In the genomic region with DNA sequence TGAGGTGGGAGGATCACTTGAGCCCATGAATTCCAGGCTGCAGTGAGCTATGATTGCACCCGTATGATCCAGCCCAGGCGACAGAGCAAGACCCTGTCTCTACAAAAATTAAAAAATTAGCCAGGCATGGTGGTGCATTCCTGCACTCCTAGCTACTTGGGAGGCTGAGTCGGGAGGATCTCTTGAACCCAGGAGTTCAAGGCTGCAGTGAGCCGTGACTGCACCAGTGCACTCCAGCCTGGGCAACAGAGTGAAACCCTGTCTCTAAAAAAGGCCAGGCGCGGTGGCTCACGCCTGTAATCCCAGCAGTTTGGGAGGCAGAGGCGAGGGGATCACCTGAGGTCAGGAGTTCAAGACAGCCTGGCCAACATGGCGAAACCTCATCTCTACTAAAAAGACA, we compare ENCODE assay signal across 8 cellular contexts. TPM values are rescaled to one million over a fixed set of nuclear protein-coding genes. Genes with fewer than 3 reads are reported as not detected.
DNase-seq lines count a peak whose midpoint lies in the region; ATAC-seq and TF ChIP-seq lines count a peak whose summit lies in the region.
"Not testable (repeated sequence)": the region's sequence is repeated elsewhere in the genome, so short reads cannot be mapped to it uniquely, and the experiment has no call there.

No MANE protein-coding gene starts in this region.

- H3K27me3 ChIP-seq in RWPE2 (ENCODE audit: insufficient read depth, poor library complexity, severe bottlenecking); heart left ventricle; lower lobe of right lung (ENCODE audit: low read depth); rectal smooth muscle tissue (ENCODE audit: control insufficient read depth, insufficient read depth, low read length); suprapubic skin; uterus: not testable (repeated sequence)

- not testable (repeated sequence) for H3K36me3 ChIP-seq in RWPE2 (ENCODE audit: low read depth); heart left ventricle; lower lobe of right lung; rectal smooth muscle tissue (ENCODE audit: control insufficient read depth, insufficient read depth, low read length); suprapubic skin; uterus

- H3K4me1 ChIP-seq in RWPE2 (ENCODE audit: insufficient read depth, poor library complexity, severe bottlenecking), result peaks cover 14% of the 10 kb centered on the region
- peaks cover 0 to 41% (median 21%) of the 10 kb centered on the region in 12 donors for H3K4me1 ChIP-seq in heart left ventricle
- peaks cover 44% of the 10 kb centered on the region for H3K4me1 ChIP-seq in lower lobe of right lung
- H3K4me1 ChIP-seq in rectal smooth muscle tissue (ENCODE audit: control insufficient read depth, insufficient read depth, low read length), result peaks cover 20% of the 10 kb centered on the region
- H3K4me1 ChIP-seq in suprapubic skin, result peaks cover 61% of the 10 kb centered on the region
- peaks cover 4 to 15% of the 10 kb centered on the region in 2 donors for H3K4me1 ChIP-seq in uterus

- not testable (repeated sequence) for H3K9me3 ChIP-seq in RWPE2 (ENCODE audit: severe bottlenecking); heart left ventricle; lower lobe of right lung; suprapubic skin; uterus

- H3K9ac ChIP-seq in rectal smooth muscle tissue (ENCODE audit: low read length), result not testable (repeated sequence)

- TF ChIP-seq CTCF in C4-2B (conservative IDR thresholded peaks at IDR 0.05); RWPE2 (IDR thresholded peaks at IDR 0.05; ENCODE audit: poor library complexity, severe bottlenecking); coronary artery (IDR thresholded peaks at IDR 0.05); heart left ventricle (IDR thresholded peaks at IDR 0.05); lower lobe of right lung (IDR thresholded peaks at IDR 0.05); suprapubic skin (IDR thresholded peaks at IDR 0.05); uterus (IDR thresholded peaks at IDR 0.05): not testable (repeated sequence)

- not testable (repeated sequence) for DNase-seq in RWPE2 (ENCODE audit: low spot score); coronary artery (ENCODE audit: low spot score); lower lobe of right lung; suprapubic skin (ENCODE audit: low spot score in 2 of 2); uterus
- peak in 1 of 5 donors; percentile 38 for DNase-seq in heart left ventricle

- H3K4me3 ChIP-seq in RWPE2 (ENCODE audit: severe bottlenecking); heart left ventricle; rectal smooth muscle tissue (ENCODE audit: low read length); uterus: not testable (repeated sequence)
- H3K4me3 ChIP-seq in coronary artery, result peak overlapping the region; percentile 62
- H3K4me3 ChIP-seq in lower lobe of right lung, result peak overlapping the region; percentile 56
- H3K4me3 ChIP-seq in suprapubic skin, result peak overlapping the region; percentile 34

- TF ChIP-seq POLR2A in heart left ventricle (IDR thresholded peaks at IDR 0.05); suprapubic skin (IDR thresholded peaks at IDR 0.05); uterus (IDR thresholded peaks at IDR 0.05): not testable (repeated sequence)

- ATAC-seq in RWPE2 (ENCODE audit: low read depth); heart left ventricle; lower lobe of right lung: not testable (repeated sequence)

- TF ChIP-seq EP300 in suprapubic skin (IDR thresholded peaks at IDR 0.05), result not testable (repeated sequence)

- peak overlapping the region; percentile 29 for H3K27ac ChIP-seq in C4-2B
- H3K27ac ChIP-seq in RWPE2 (ENCODE audit: poor library complexity, severe bottlenecking), result peak overlapping the region; percentile 34
- peak overlapping the region; percentile 69 to 96 for H3K27ac ChIP-seq in coronary artery
- H3K27ac ChIP-seq in heart left ventricle, result peak overlapping the region in 11 of 12 donors; percentile 9 to 90 (median 62)
- H3K27ac ChIP-seq in lower lobe of right lung, result peak overlapping the region; percentile 84
- H3K27ac ChIP-seq in rectal smooth muscle tissue (ENCODE audit: low read depth, low read length), result peak overlapping the region; percentile 6
- peak overlapping the region; percentile 88 for H3K27ac ChIP-seq in suprapubic skin
- peak overlapping the region; percentile 84 to 94 for H3K27ac ChIP-seq in uterus

- 83 to 93% (median 88%) methylated on average over 9 of the region's 9 CpGs for WGBS in heart left ventricle, 4 donors
- 84% methylated on average over 9 of the region's 9 CpGs for WGBS in suprapubic skin

- intact Hi-C loops in heart left ventricle (cut with DNase I), result loop anchor here in 3 of 10 donors (5.0 kb wide), 2 partner anchors 84 to 89 kb away; no protein-coding TSS in a partner anchor
- intact Hi-C loops in lower lobe of right lung (cut with DNase I); uterus (cut with DNase I; ENCODE audit: low total_unique reads): not testable (repeated sequence)

RNA-seq across cellular contexts. Expression of gene NFIC, which starts 23.4 kb away (rescaled TPM):
- 100 to 1,000 TPM; 107 to 267 (median 155) TPM for total RNA-seq in heart left ventricle
- polyA plus RNA-seq in heart left ventricle, result 100 to 1,000 TPM; 159 to 192 TPM
- 132 TPM for total RNA-seq in lower lobe of right lung
- 100 to 1,000 TPM; 135 to 234 (median 194) TPM for total RNA-seq in suprapubic skin
- total RNA-seq in uterus, result 100 to 1,000 TPM in 2 of 4 donors, 10 to 100 TPM in 2; 18.5 to 361 (median 82.9) TPM

Comparison
In these comparisons a context has a peak if more than half of its experiments do, and no peak if none do; other contexts are left out.
1. H3K27ac ChIP-seq: peak in every context shown above with its lines; median percentile 89 in uterus; 88 in suprapubic skin; 84 in lower lobe of right lung; 82 in coronary artery; 62 in heart left ventricle; 34 in RWPE2; 29 in C4-2B; 6 in rectal smooth muscle tissue.